ENCODE assay signal across 11 cellular contexts in genomic region chr15:47293763-47294162, GRCh38.
DNase-seq lines count a peak whose midpoint lies in the region; ATAC-seq, FAIRE-seq and TF ChIP-seq lines count a peak whose summit lies in the region.
"Had no signal": no experiment of that assay in that cellular context is flagged by ENCODE, and none has a peak within 500 bp of the region (broad histone marks: within the 10 kb centered on the region; RNA-seq: fewer than 3 reads in every experiment).

No MANE protein-coding gene starts in this region.

- no peak overlapping the region for H3K4me3 ChIP-seq in A549
- H3K4me3 ChIP-seq: GM12878 had no signal

- no peak for DNase-seq in A549 (ENCODE audit: low read depth in 1 of 2, low spot score in 1 of 2)
- DNase-seq in RPMI8226: peak; percentile 62
- DNase-seq in foreskin keratinocyte: peak; percentile 21 to 59
- DNase-seq in omental fat pad (ENCODE audit: low spot score): no peak
- DNase-seq in activated T-cell treated with anti-CD3 and anti-CD28 coated beads for 4 hours: no peak
- no peak for DNase-seq in dermis blood vessel endothelial cell
- DNase-seq in Kasumi-1 (lab: John Stamatoyannopoulos, UW): no peak
- DNase-seq: NCI-H2029 had no signal

- H3K4me2 ChIP-seq in A549: no peak overlapping the region

- POLR2A ChIA-PET in A549 (lab: Yijun Ruan, JAX): no interaction called here

- no peak overlapping the region for H3K27ac ChIP-seq in A549
- H3K27ac ChIP-seq in foreskin keratinocyte: no peak overlapping the region

- FAIRE-seq in A549 (lab: Jason Lieb, UNC): no peak
- FAIRE-seq: colon, GM12878 had no signal

- no peaks in the 10 kb centered on the region for H3K4me1 ChIP-seq in A549
- no peaks in the 10 kb centered on the region for H3K4me1 ChIP-seq in foreskin keratinocyte

- TF ChIP-seq RAD21 in A549 (conservative IDR thresholded peaks at IDR 0.05 in 1 of 2, IDR thresholded peaks at IDR 0.05 in 1 of 2): no peak

- 4% methylated on average over 4 of the region's 4 CpGs for WGBS in A549 (ENCODE audit: missing lambda C conversion rate)

- no peaks in the 10 kb centered on the region for H3K9me3 ChIP-seq in A549

- no peak for TF ChIP-seq EP300 in A549 (IDR thresholded peaks at IDR 0.05)

- CTCF ChIA-PET in A549 (lab: Yijun Ruan, JAX): no interaction called here

- TF ChIP-seq POLR2A in A549 (IDR thresholded peaks at IDR 0.05; ENCODE audit: low read length): no peak

- ATAC-seq in A549 (no peak), foreskin keratinocyte (no peak), omental fat pad (ENCODE audit: low FRiP score) (peak; percentile 89), GM21528 (IDR thresholded peaks at IDR 0.05; ENCODE audit: low FRiP score, unreplicated experiment) (no peak)
- ATAC-seq: GM12878 had no signal

- H3K27me3 ChIP-seq in foreskin keratinocyte: no peaks in the 10 kb centered on the region

- no peak for TF ChIP-seq CTCF in A549 (IDR thresholded peaks at IDR 0.05)
- no peak for TF ChIP-seq CTCF in foreskin keratinocyte (conservative IDR thresholded peaks at IDR 0.05)
- no peak for TF ChIP-seq CTCF in omental fat pad (IDR thresholded peaks at IDR 0.05)

TF ChIP-seq in A549, 52 proteins besides CTCF, POLR2A, EP300 and RAD21:
- TF ChIP-seq, protein P1, sequence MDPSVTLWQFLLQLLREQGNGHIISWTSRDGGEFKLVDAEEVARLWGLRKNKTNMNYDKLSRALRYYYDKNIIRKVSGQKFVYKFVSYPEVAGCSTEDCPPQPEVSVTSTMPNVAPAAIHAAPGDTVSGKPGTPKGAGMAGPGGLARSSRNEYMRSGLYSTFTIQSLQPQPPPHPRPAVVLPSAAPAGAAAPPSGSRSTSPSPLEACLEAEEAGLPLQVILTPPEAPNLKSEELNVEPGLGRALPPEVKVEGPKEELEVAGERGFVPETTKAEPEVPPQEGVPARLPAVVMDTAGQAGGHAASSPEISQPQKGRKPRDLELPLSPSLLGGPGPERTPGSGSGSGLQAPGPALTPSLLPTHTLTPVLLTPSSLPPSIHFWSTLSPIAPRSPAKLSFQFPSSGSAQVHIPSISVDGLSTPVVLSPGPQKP (IDR thresholded peaks at IDR 0.05; ENCODE audit: low read depth, low read length): no peak
- TF ChIP-seq ESRRA (IDR thresholded peaks at IDR 0.05; ENCODE audit: borderline replicate concordance, low read length) (no peak), CHD2 (IDR thresholded peaks at IDR 0.05; ENCODE audit: low read length, partially characterized antibody) (no peak), MAFK (IDR thresholded peaks at IDR 0.05; ENCODE audit: partially characterized antibody) (peak; percentile 51)

Comparison
In these comparisons a context has a peak if more than half of its experiments do, and no peak if none do; other contexts are left out.
1. DNase-seq: peak in RPMI8226 (single experiment) and foreskin keratinocyte (2 of 2); none in A549 (0 of 2), omental fat pad (single experiment), activated T-cell treated with anti-CD3 and anti-CD28 coated beads for 4 hours (single experiment), dermis blood vessel endothelial cell (single experiment) and Kasumi-1 (0 of 2).